Comparison of ENCODE assay signal across 22 cellular contexts in the genomic region with DNA sequence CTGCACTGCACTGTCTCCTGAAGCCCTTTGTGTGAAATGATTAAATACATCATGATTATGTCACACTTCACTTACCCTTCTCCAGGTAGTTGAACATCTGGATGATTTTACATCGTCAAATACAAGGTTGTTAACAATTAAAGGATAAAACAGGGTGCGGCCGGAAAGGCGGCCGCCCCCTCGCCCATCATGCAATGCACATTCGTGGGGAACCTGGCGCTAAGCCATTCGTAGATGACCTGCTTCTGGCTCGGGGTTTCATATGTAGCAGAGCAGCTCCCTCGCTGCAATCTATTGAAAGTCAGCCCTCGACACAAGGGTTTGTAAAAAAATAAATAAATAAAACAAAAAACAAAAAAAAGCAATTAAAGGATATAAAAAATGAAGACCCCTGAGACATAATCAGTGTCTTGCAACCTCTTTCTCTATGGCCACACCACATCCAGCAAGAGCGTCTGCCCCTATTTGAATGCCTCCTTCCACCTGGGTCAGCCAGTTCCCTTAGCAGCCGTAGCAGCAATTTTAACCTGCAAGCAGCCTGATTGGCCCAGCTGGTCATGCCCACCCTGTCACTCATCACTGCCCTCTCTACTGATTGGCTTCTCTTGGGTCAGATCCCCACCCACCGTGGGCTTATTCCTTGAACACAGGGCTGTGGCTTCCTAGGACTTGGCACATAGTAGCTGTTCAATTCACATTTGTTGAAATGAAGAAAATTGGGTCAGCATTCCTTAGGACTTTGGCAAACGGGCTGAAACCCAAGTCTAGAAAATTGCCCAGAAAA.
"Had no signal": no experiment of that assay in that cellular context is flagged by ENCODE, and none has a peak within 500 bp of the region (broad histone marks: within the 10 kb centered on the region; RNA-seq: fewer than 3 reads in every experiment).

No MANE protein-coding gene starts in this region.

- ATAC-seq: activated CD4-positive, alpha-beta T cell treated with anti-CD3 and anti-CD28 coated beads for 36 hours; activated T-helper 17 cell treated with anti-CD3 and anti-CD28 coated beads, Interleukin-2, amount 50 U/mL, for 72 hours had no signal

- H3K9me3 ChIP-seq: SJCRH30, SK-N-SH had no signal

- H3K4me3 ChIP-seq: cardiac muscle cell, SJCRH30 had no signal

- H3K9ac ChIP-seq: SK-N-SH had no signal

- DNase-seq: activated CD4-positive, alpha-beta memory T cell treated with anti-CD3 and anti-CD28 coated beads, Interleukin-2, amount 10 ng/mL, durations not matched to agents 7 days and 5 days; activated CD4-positive, alpha-beta T cell treated with anti-CD3 and anti-CD28 coated beads for 36 hours; activated CD4-positive, alpha-beta T cell treated with anti-CD3 and anti-CD28 coated beads, Interleukin-2, amount 50 U/mL, for 1 hour; activated gamma-delta T cell; activated naive CD4-positive, alpha-beta T cell treated with anti-CD3 and anti-CD28 coated beads for 36 hours; activated T-cell treated with anti-CD3 and anti-CD28 coated beads for 4 hours; activated T-cell treated with anti-CD3 and anti-CD28 coated beads, Interleukin-2, amount 50 U/mL, for 48 hours; brain microvascular endothelial cell; KBM-7; NCI-H1048; NCI-H187 treated with DMSO at 0.1 percent for 48 hours; NCI-H2107; NCI-H524 treated with DMSO at 0.1 percent for 48 hours; NCI-H82; Right ventricle myocardium superior; RPMI8226; SJCRH30; SK-N-SH; T-helper 1 cell had no signal

- H3K9me2 ChIP-seq: SK-N-SH had no signal

- H3K27ac ChIP-seq: brain microvascular endothelial cell, cardiac muscle cell, SJCRH30, VCaP had no signal

- H3K4me2 ChIP-seq: SK-N-SH had no signal

- H3K36me3 ChIP-seq: brain microvascular endothelial cell, cardiac muscle cell, SJCRH30 had no signal

- H3K4me1 ChIP-seq: SJCRH30 had no signal

- H3K27me3 ChIP-seq: brain microvascular endothelial cell, cardiac muscle cell, SJCRH30 had no signal
